8 cellular contexts compared by ENCODE assay signal in the genomic region with DNA sequence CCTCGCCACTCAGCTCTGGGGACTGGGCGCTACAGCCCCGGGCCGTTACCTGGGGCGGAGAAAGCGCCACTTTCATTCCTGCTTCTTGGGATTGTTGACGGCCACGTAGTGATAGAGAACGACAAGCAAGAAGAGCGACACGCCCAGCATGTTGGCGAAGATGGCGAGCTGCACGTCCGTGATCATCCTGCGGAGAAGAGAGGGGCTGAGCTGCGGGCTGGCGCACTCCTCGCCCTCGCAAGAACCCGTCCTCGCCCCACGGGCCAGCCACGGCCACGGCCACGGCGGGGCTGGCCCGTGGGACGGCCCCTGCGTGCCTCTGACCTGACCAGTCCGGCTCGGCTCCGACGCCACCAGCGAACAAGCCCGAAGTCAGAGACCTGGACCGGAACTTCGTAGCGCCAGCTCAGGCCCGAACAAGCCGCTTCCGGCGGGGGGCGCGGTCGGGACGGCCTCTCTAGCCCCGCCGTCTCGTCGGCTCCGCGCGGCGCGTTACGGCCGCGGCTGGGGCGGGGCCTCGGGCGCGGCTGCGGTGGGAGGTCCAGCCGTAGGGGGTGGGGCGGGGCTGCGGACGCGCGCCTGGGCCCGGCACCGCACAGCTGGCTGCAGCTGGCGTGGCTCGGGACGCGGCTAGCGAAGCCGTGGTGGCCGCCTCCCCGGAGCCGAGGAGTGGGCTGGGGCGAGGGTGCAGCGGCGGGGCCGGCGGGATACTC. TPM values are rescaled to one million over a fixed set of nuclear protein-coding genes. Genes with fewer than 3 reads are reported as not detected.
DNase-seq lines count a peak whose midpoint lies in the region; ATAC-seq, FAIRE-seq and TF ChIP-seq lines count a peak whose summit lies in the region.

Gene OST4, minus strand, starts transcription at position 378 of the 713 bp plus-strand sequence.

- H3K9me3 ChIP-seq in prostate gland = no peaks in the 10 kb centered on the region

- TF ChIP-seq POLR2A in prostate gland (IDR thresholded peaks at IDR 0.05) = peak; percentile 81

- in situ Hi-C loops in GM13976 (cut with MboI; ENCODE audit: low sequenced_read_pairs, unreplicated experiment) = no loop called here

- ATAC-seq in HG02840 (IDR thresholded peaks at IDR 0.05; ENCODE audit: low FRiP score, unreplicated experiment) = peak; percentile 84
- ATAC-seq in left cardiac atrium = peak; percentile 96 to 97

- intact Hi-C loops in T-helper 1 cell treated with Interleukin-12 subunit alpha and Interleukin-12 subunit beta and Interleukin-4 antibody, amounts not matched to agents 30 ng/mL and 1 ng/mL, for 36 hours (cut with micrococcal nuclease) = loop anchor here (1.0 to 5.0 kb wide), 8 partner anchors 10 to 1821 kb away; partner anchors contain the start of genes ADGRF3, CCDC121, GPN1 and KHK
- intact Hi-C loops in left cardiac atrium (cut with DNase I) (loop anchor here in 1 of 2 donors (2.0 kb wide), 1 partner anchor 21 kb away; the partner anchor contains the start of gene AGBL5), prostate gland (cut with DNase I) (loop anchor here (2.0 to 10.0 kb wide), 2 partner anchors 19 to 727 kb away; partner anchors contain the start of genes ADGRF3 and SELENOI)

- WGBS in prostate gland = 0% methylated on average over 46 of the region's 86 CpGs

- TF ChIP-seq CTCF in GM13976 (IDR thresholded peaks at IDR 0.05; ENCODE audit: borderline replicate concordance, control extremely low read depth, extremely low read depth, insufficient read depth, missing control alignments) (no peak), prostate gland (IDR thresholded peaks at IDR 0.05) (peak in 3 of 4 experiments; percentile 7 to 30 (median 29))

- no peaks in the 10 kb centered on the region for H3K4me1 ChIP-seq in prostate gland (replicated peaks)

- peak within 1 kb of the TSS; percentile 71 to 98 for H3K4me3 ChIP-seq in prostate gland

- peak; percentile 98 for DNase-seq in GM13976 (ENCODE audit: low spot score)
- DNase-seq in NCI-H1436 treated with DMSO at 0.1 percent for 48 hours (lab: John Stamatoyannopoulos, UW) = peak; percentile 25
- DNase-seq in amniotic epithelial cell (ENCODE audit: low read depth) = peak; percentile 91
- peak; percentile 96 for DNase-seq in left cardiac atrium
- peak; percentile 94 for DNase-seq in prostate gland (ENCODE audit: low spot score)
- peak; percentile 99 for DNase-seq in urothelium cell line (ENCODE audit: low spot score)

- peak; percentile 86 for FAIRE-seq in urothelium cell line (lab: Jason Lieb, UNC)

- H3K36me3 ChIP-seq in prostate gland = no peaks in the 10 kb centered on the region

- H3K27ac ChIP-seq in prostate gland = peak within 1 kb of the TSS; percentile 86 to 93

- no peaks in the 10 kb centered on the region for H3K27me3 ChIP-seq in prostate gland (replicated peaks; ENCODE audit: insufficient read depth)

RNA-seq across cellular contexts. Expression of gene OST4, which starts in this region (rescaled TPM):
- 390 and 415 TPM in 2 replicates for total RNA-seq in T-helper 1 cell treated with Interleukin-12 subunit alpha and Interleukin-12 subunit beta and Interleukin-4 antibody, amounts not matched to agents 30 ng/mL and 1 ng/mL, for 36 hours
- total RNA-seq in left cardiac atrium = 100 to 1,000 TPM; 364 to 404 TPM
- 100 to 1,000 TPM; 246 to 317 TPM for total RNA-seq in prostate gland

Comparison
In these comparisons a context has a peak if more than half of its experiments do, and no peak if none do; other contexts are left out.
1. Peak in every context shown above with its lines: DNase-seq, ATAC-seq, H3K4me3 ChIP-seq and H3K27ac ChIP-seq.
2. DNase-seq: peak in every context shown above with its lines; median percentile 99 in urothelium cell line; 98 in GM13976; 96 in left cardiac atrium; 94 in prostate gland; 91 in amniotic epithelial cell; 25 in NCI-H1436 treated with DMSO at 0.1 percent for 48 hours.